ENCODE assay signal across 16 cellular contexts in genomic region chr7:1105189-1105588, GRCh38.
A peak's percentile ranks its signal among the peaks of the same experiment; 100 is the strongest.
DNase-seq lines count a peak whose midpoint lies in the region; ATAC-seq and TF ChIP-seq lines count a peak whose summit lies in the region.
"Had no signal": no experiment of that assay in that cellular context is flagged by ENCODE, and none has a peak within 500 bp of the region (broad histone marks: within the 10 kb centered on the region; RNA-seq: fewer than 3 reads in every experiment).

No MANE protein-coding gene starts in this region.

- DNase-seq in SK-N-MC (ENCODE audit: low read depth, low spot score) (no peak), middle frontal gyrus (ENCODE audit: extremely low spot score, low spot score) (no peak), NCI-H526 (lab: John Stamatoyannopoulos, UW) (no peak)
- DNase-seq: activated naive CD8-positive, alpha-beta T cell treated with anti-CD3 and anti-CD28 coated beads for 36 hours; DMS79 treated with DMSO at 0.1 percent for 48 hours; KBM-7; NCI-H2171; upper lobe of right lung had no signal

- H3K27me3 ChIP-seq in BLaER1 treated with 17β-estradiol and CSF1 and Interleukin-3, amounts not matched to agents 10 nM and 100 nM = peaks cover 0 to 60% (median 0%) of the 10 kb centered on the region in 11 experiments; a peak in 8 of 22 replicates
- H3K27me3 ChIP-seq: Peyer's patch, upper lobe of right lung had no signal

- H3K9ac ChIP-seq in BLaER1 treated with 17β-estradiol and CSF1 and Interleukin-3, amounts not matched to agents 10 nM and 100 nM = peak overlapping the region in 3 of 11 experiments; percentile 7 to 32 (median 21); a peak in 4 of 22 replicates
- no peak overlapping the region for H3K9ac ChIP-seq in SK-N-MC (ENCODE audit: insufficient read length)

- H3K4me2 ChIP-seq in BLaER1 treated with 17β-estradiol and CSF1 and Interleukin-3, amounts not matched to agents 10 nM and 100 nM = peak overlapping the region; percentile 60 to 97 (median 93)

- H4K20me1 ChIP-seq in BLaER1 treated with 17β-estradiol and CSF1 and Interleukin-3, amounts not matched to agents 10 nM and 100 nM = peaks cover 0 to 99% (median 90%) of the 10 kb centered on the region in 11 experiments; a peak in 20 of 22 replicates

- peak overlapping the region in 4 of 11 experiments; percentile 2 to 21 (median 17); a peak in 2 of 22 replicates for H3K27ac ChIP-seq in BLaER1 treated with 17β-estradiol and CSF1 and Interleukin-3, amounts not matched to agents 10 nM and 100 nM
- peak overlapping the region; percentile 44; the same call in 1 of the 2 replicates for H3K27ac ChIP-seq in SK-N-MC
- H3K27ac ChIP-seq: Peyer's patch, skin epidermis, upper lobe of right lung had no signal

- peaks cover 0 to 17% (median 7%) of the 10 kb centered on the region in 11 experiments; a peak in 7 of 22 replicates for H3K36me3 ChIP-seq in BLaER1 treated with 17β-estradiol and CSF1 and Interleukin-3, amounts not matched to agents 10 nM and 100 nM
- H3K36me3 ChIP-seq in SK-N-MC (ENCODE audit: insufficient read depth, low read length) = no peaks in the 10 kb centered on the region
- H3K36me3 ChIP-seq: Peyer's patch, upper lobe of right lung had no signal

- H3K4me1 ChIP-seq in BLaER1 treated with 17β-estradiol and CSF1 and Interleukin-3, amounts not matched to agents 10 nM and 100 nM = peaks cover 81 to 99% (median 98%) of the 10 kb centered on the region in 10 experiments
- H3K4me1 ChIP-seq: Peyer's patch, upper lobe of right lung had no signal

- no peaks in the 10 kb centered on the region for H3K9me3 ChIP-seq in BLaER1 treated with 17β-estradiol and CSF1 and Interleukin-3, amounts not matched to agents 10 nM and 100 nM (replicated peaks in 1 of 11)
- no peaks in the 10 kb centered on the region for H3K9me3 ChIP-seq in SK-N-MC (ENCODE audit: low read depth, low read length)
- H3K9me3 ChIP-seq: Peyer's patch, upper lobe of right lung had no signal

- ATAC-seq in HG02759 (IDR thresholded peaks at IDR 0.05; ENCODE audit: unreplicated experiment) (peak; percentile 51), HG02973 (IDR thresholded peaks at IDR 0.05; ENCODE audit: unreplicated experiment) (no peak)
- ATAC-seq in activated CD4-positive, CD25-positive, alpha-beta regulatory T cell treated with anti-CD3 and anti-CD28 coated beads, Interleukin-2, amount 50 U/mL, for 24 hours = no peak
- ATAC-seq: naive thymus-derived CD4-positive, alpha-beta T cell; upper lobe of right lung had no signal

- no peak overlapping the region for H3K4me3 ChIP-seq in BLaER1 treated with 17β-estradiol and CSF1 and Interleukin-3, amounts not matched to agents 10 nM and 100 nM
- no peak overlapping the region for H3K4me3 ChIP-seq in SK-N-MC
- H3K4me3 ChIP-seq: Peyer's patch, skin epidermis, upper lobe of right lung had no signal

- TF ChIP-seq POLR2A in GM19193 (IDR thresholded peaks at IDR 0.05; ENCODE audit: extremely low read depth, insufficient read depth, insufficient read length) = peak; percentile 18
